ENCODE assay signal across 27 cellular contexts in genomic region chr1:179785025-179785424, GRCh38. TPM values are rescaled to one million over a fixed set of nuclear protein-coding genes. Genes with fewer than 3 reads are reported as not detected.
A peak's percentile ranks its signal among the peaks of the same experiment; 100 is the strongest.
DNase-seq lines count a peak whose midpoint lies in the region; ATAC-seq and TF ChIP-seq lines count a peak whose summit lies in the region.
"Had no signal": no experiment of that assay in that cellular context is flagged by ENCODE, and none has a peak within 500 bp of the region (broad histone marks: within the 10 kb centered on the region; RNA-seq: fewer than 3 reads in every experiment).

No MANE protein-coding gene starts in this region.

- in situ Hi-C loops in astrocyte of the spinal cord (cut with HindIII; ENCODE audit: low sequenced_read_pairs), result no loop called here

- peaks cover 30% of the 10 kb centered on the region for H3K4me1 Mint-ChIP-seq in nephron
- H3K4me1 Mint-ChIP-seq: activated CD4-positive, alpha-beta T cell treated with anti-CD3 and anti-CD28 coated beads for 36 hours had no signal

- H3K36me3 Mint-ChIP-seq in nephron (ENCODE audit: low read depth), result no peaks in the 10 kb centered on the region

- ATAC-seq in GM19397 (IDR thresholded peaks at IDR 0.05; ENCODE audit: unreplicated experiment) (no peak), HG02840 (IDR thresholded peaks at IDR 0.05; ENCODE audit: low FRiP score, unreplicated experiment) (no peak)
- ATAC-seq: activated CD4-positive, alpha-beta T cell treated with anti-CD3 and anti-CD28 coated beads for 36 hours; activated T-cell treated with anti-CD3 and anti-CD28 coated beads, Interleukin-2, amount 50 U/mL, for 4 hours; gastrocnemius medialis; mucosa of descending colon had no signal

- H3K4me1 ChIP-seq in BE2C, result peaks cover 77% of the 10 kb centered on the region
- H3K4me1 ChIP-seq: breast epithelium, Caco-2, gastrocnemius medialis, prostate gland, SJSA1, suprapubic skin had no signal

- H3K36me3 ChIP-seq in BE2C, result peaks cover 17% of the 10 kb centered on the region
- H3K36me3 ChIP-seq: breast epithelium, gastrocnemius medialis, prostate gland, SJSA1, suprapubic skin had no signal

- DNase-seq in BE2C, result peak; percentile 81
- peak; percentile 6 for DNase-seq in NCI-H2081 treated with DMSO at 0.1 percent for 48 hours (lab: John Stamatoyannopoulos, UW)
- peak; percentile 8 for DNase-seq in astrocyte of the spinal cord (ENCODE audit: low read depth, low spot score)
- DNase-seq in GM03348 (ENCODE audit: low spot score), result no peak
- DNase-seq in NCI-H524 (lab: John Stamatoyannopoulos, UW), result no peak
- DNase-seq: activated CD4-positive, alpha-beta T cell treated with anti-CD3 and anti-CD28 coated beads for 36 hours; activated T-cell treated with anti-CD3 and anti-CD28 coated beads, Interleukin-2, amount 50 U/mL, for 4 hours; Caco-2; effector CD8-positive, alpha-beta T cell; gastrocnemius medialis; H9; hypothalamus; mucosa of descending colon; NCI-H1694; NCI-H446 treated with DMSO at 0.1 percent for 48 hours; NK-92 treated with Interleukin-12 subunit alpha and Interleukin-12 subunit beta, amount 100 ng/mL, for 24 hours; stimulated activated CD4-positive, alpha-beta T cell treated with anti-CD3 and anti-CD28 coated beads, Interleukin-1b, Interleukin-23, amount 100 ng/mL, for 48 hours; T-helper 2 cell had no signal

- peak overlapping the region; percentile 27 for H3K4me3 ChIP-seq in BE2C (ENCODE audit: low read depth, low read length)
- H3K4me3 ChIP-seq in astrocyte of the spinal cord (ENCODE audit: low read depth, low read length), result no peak overlapping the region
- H3K4me3 ChIP-seq: breast epithelium, gastrocnemius medialis, mucosa of descending colon, prostate gland, SJSA1, skin epidermis, suprapubic skin had no signal

- no peak for TF ChIP-seq CTCF in BE2C (IDR thresholded peaks at IDR 0.05; ENCODE audit: low read depth, low read length)
- TF ChIP-seq CTCF in astrocyte of the spinal cord (IDR thresholded peaks at IDR 0.05; ENCODE audit: low read depth, low read length), result no peak
- no peak for TF ChIP-seq CTCF in nephron (IDR thresholded peaks at IDR 0.05; ENCODE audit: unreplicated experiment in 3 of 3)

- no peaks in the 10 kb centered on the region for H3K9me3 Mint-ChIP-seq in nephron
- H3K9me3 Mint-ChIP-seq: activated T-cell treated with anti-CD3 and anti-CD28 coated beads, Interleukin-2, amount 50 U/mL, for 4 hours; H9 had no signal

- H3K27ac Mint-ChIP-seq in nephron, result peak overlapping the region; percentile 36 to 84 (median 68)
- H3K27ac Mint-ChIP-seq: activated CD4-positive, alpha-beta T cell treated with anti-CD3 and anti-CD28 coated beads for 36 hours had no signal

- H3K27me3 ChIP-seq in BE2C, result no peaks in the 10 kb centered on the region
- H3K27me3 ChIP-seq: breast epithelium, gastrocnemius medialis had no signal

- H3K9me3 ChIP-seq in BE2C, result no peaks in the 10 kb centered on the region
- H3K9me3 ChIP-seq: breast epithelium, Caco-2, gastrocnemius medialis, mucosa of descending colon, prostate gland, SJSA1, suprapubic skin had no signal

- peak overlapping the region; percentile 14 to 40 (median 19) for H3K4me3 Mint-ChIP-seq in nephron
- H3K4me3 Mint-ChIP-seq: activated CD4-positive, alpha-beta T cell treated with anti-CD3 and anti-CD28 coated beads for 36 hours; activated T-cell treated with anti-CD3 and anti-CD28 coated beads, Interleukin-2, amount 50 U/mL, for 4 hours; H9 had no signal

- peaks cover 16% of the 10 kb centered on the region for H3K27me3 Mint-ChIP-seq in nephron (ENCODE audit: low read depth)

RNA-seq across cellular contexts. Expression of gene FAM163A, which starts 41.9 kb away (rescaled TPM):
- 46.9 TPM for polyA plus RNA-seq in BE2C (2012; ENCODE audit: insufficient read depth, insufficient read length, low read depth)
- polyA plus RNA-seq: BJ had no signal

Comparison
In these comparisons a context has a peak if more than half of its experiments do, and no peak if none do; other contexts are left out.
1. DNase-seq: peak in BE2C (single experiment), NCI-H2081 treated with DMSO at 0.1 percent for 48 hours (single experiment) and astrocyte of the spinal cord (single experiment); none in GM03348 (single experiment) and NCI-H524 (0 of 2).